ENCODE assay signal across 21 cellular contexts in the genomic region with DNA sequence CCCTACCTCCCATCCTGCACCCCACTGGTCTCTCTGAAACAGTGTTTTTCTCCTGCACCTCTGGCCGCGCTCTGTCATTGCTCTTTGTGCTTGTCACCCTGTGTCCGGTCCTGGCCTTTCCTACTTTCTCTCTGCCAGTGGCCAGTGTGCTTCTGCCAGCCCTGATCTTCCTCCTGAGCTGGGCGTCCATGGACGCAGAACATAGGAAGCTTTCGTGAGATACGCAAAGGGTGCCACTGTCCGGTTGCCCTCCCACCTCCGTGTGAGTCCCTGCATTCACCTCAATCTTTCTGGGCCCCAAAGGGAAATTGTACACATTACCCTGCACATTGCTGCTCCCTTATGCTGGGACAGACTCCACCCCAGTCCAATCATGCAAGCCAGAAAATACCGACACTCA.
"Had no signal": no experiment of that assay in that cellular context is flagged by ENCODE, and none has a peak within 500 bp of the region (broad histone marks: within the 10 kb centered on the region; RNA-seq: fewer than 3 reads in every experiment).

No MANE protein-coding gene starts in this region.

- ATAC-seq: K562 had no signal

- H3K9me3 ChIP-seq: SJSA1 had no signal

- H3K9ac ChIP-seq: KMS-11 had no signal

- H3K27ac ChIP-seq: HL-60, KMS-11, SJSA1, SK-N-MC had no signal

- DNase-seq: Kasumi-1, MM.1S, NCI-H1092 treated with DMSO at 0.1 percent for 48 hours, NCI-H1436, NCI-H187, NCI-H2029, NCI-H2081 treated with DMSO at 0.1 percent for 48 hours, NCI-H2171, NCI-H226, NCI-H446, NCI-H510A, NCI-H524 treated with DMSO at 0.1 percent for 48 hours, NCI-H69, Right ventricle myocardium superior, RPMI8226, SIG-M5 had no signal

- H3K36me3 ChIP-seq: SJSA1 had no signal

- H3K4me2 ChIP-seq: KMS-11 had no signal

- H3K4me1 ChIP-seq: SJSA1 had no signal

- H3K4me3 ChIP-seq: K562, SJSA1, SK-N-MC had no signal
